12 cellular contexts compared by ENCODE assay signal in the genomic region with DNA sequence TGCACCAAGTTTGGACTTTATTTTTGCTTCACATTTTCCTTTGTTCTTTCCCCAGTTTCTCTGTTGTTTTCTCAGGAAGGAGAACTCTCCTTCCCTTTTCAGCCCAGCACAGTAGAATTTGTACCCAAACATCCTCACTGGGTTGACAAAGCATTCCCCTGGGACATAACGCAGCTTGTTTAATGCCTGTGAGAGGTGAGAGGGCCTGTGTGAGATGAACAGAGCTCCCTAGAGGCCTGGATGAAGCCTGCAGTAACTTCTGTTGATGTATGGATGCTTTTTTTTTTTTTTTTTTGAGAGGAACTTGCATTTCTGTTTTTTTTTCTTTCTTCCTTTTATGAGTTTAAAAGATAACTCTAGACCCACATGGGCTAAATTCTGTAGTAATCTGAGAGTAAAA.
DNase-seq lines count a peak whose midpoint lies in the region; ATAC-seq, FAIRE-seq and TF ChIP-seq lines count a peak whose summit lies in the region.
"Had no signal": no experiment of that assay in that cellular context is flagged by ENCODE, and none has a peak within 500 bp of the region (broad histone marks: within the 10 kb centered on the region; RNA-seq: fewer than 3 reads in every experiment).

No MANE protein-coding gene starts in this region.

- no peaks in the 10 kb centered on the region for H3K79me2 ChIP-seq in smooth muscle cell (ENCODE audit: low read depth)

- no peaks in the 10 kb centered on the region for H3K36me3 Mint-ChIP-seq in stimulated activated effector memory CD8-positive, alpha-beta T cell treated with anti-CD3 and anti-CD28 coated beads, Interleukin-12 subunit alpha, Interleukin-12 subunit beta, amount 100 ng/mL, for 72 hours
- H3K36me3 Mint-ChIP-seq: naive thymus-derived CD4-positive, alpha-beta T cell had no signal

- TF ChIP-seq CTCF in fibroblast of mammary gland (conservative IDR thresholded peaks at IDR 0.05; ENCODE audit: control insufficient read depth, insufficient read depth, low read depth, low read length): no peak
- TF ChIP-seq CTCF in smooth muscle cell (IDR thresholded peaks at IDR 0.05; ENCODE audit: borderline replicate concordance, insufficient read depth, poor library complexity, severe bottlenecking): no peak

- WGBS in smooth muscle cell (ENCODE audit: low lambda C conversion rate): 50% methylated on average over 1 of the region's 1 CpG

- no peak overlapping the region for H3K9ac ChIP-seq in smooth muscle cell (ENCODE audit: low read depth)

- H3K9me3 ChIP-seq in smooth muscle cell (replicated peaks; ENCODE audit: low read depth): no peaks in the 10 kb centered on the region

- H3K9me3 Mint-ChIP-seq in stimulated activated effector memory CD8-positive, alpha-beta T cell treated with anti-CD3 and anti-CD28 coated beads, Interleukin-12 subunit alpha, Interleukin-12 subunit beta, amount 100 ng/mL, for 72 hours: no peaks in the 10 kb centered on the region
- H3K9me3 Mint-ChIP-seq: activated T-helper 17 cell treated with anti-CD3 and anti-CD28 coated beads, Interleukin-2, amount 50 U/mL, for 72 hours had no signal

- no peaks in the 10 kb centered on the region for H3K36me3 ChIP-seq in smooth muscle cell (ENCODE audit: low read depth)

- H3K4me1 Mint-ChIP-seq in stimulated activated effector memory CD8-positive, alpha-beta T cell treated with anti-CD3 and anti-CD28 coated beads, Interleukin-12 subunit alpha, Interleukin-12 subunit beta, amount 100 ng/mL, for 72 hours: no peaks in the 10 kb centered on the region
- H3K4me1 Mint-ChIP-seq: activated T-helper 17 cell treated with anti-CD3 and anti-CD28 coated beads, Interleukin-2, amount 50 U/mL, for 72 hours had no signal

- DNase-seq in NCI-H1417 (lab: John Stamatoyannopoulos, UW) (peak in 2 of 3 experiments; percentile 62 to 84), NCI-H1417 treated with DMSO at 0.1 percent for 48 hours (lab: John Stamatoyannopoulos, UW) (no peak), NCI-H82 (lab: John Stamatoyannopoulos, UW) (peak; percentile 81), fibroblast of mammary gland (ENCODE audit: low read depth) (peak; percentile 57), smooth muscle cell (lab: John Stamatoyannopoulos, UW; ENCODE audit: unreplicated experiment) (no peak), RCC 7860 (ENCODE audit: low spot score) (no peak), left lobe of liver (ENCODE audit: low spot score) (no peak)
- DNase-seq in stimulated activated effector memory CD8-positive, alpha-beta T cell treated with anti-CD3 and anti-CD28 coated beads, Interleukin-12 subunit alpha, Interleukin-12 subunit beta, amount 100 ng/mL, for 72 hours (ENCODE audit: low spot score in 2 of 2): no peak
- DNase-seq: ACHN; naive thymus-derived CD4-positive, alpha-beta T cell had no signal

- H4K20me1 ChIP-seq in smooth muscle cell (ENCODE audit: low read depth): no peaks in the 10 kb centered on the region

- H3K4me3 Mint-ChIP-seq in stimulated activated effector memory CD8-positive, alpha-beta T cell treated with anti-CD3 and anti-CD28 coated beads, Interleukin-12 subunit alpha, Interleukin-12 subunit beta, amount 100 ng/mL, for 72 hours: no peak overlapping the region
- H3K4me3 Mint-ChIP-seq: activated T-helper 17 cell treated with anti-CD3 and anti-CD28 coated beads, Interleukin-2, amount 50 U/mL, for 72 hours; IgD-negative memory B cell; naive thymus-derived CD4-positive, alpha-beta T cell had no signal

- H3K27ac ChIP-seq in smooth muscle cell (ENCODE audit: low read depth): no peak overlapping the region

- no peak for ATAC-seq in left lobe of liver
- ATAC-seq in stimulated activated effector memory CD8-positive, alpha-beta T cell treated with anti-CD3 and anti-CD28 coated beads, Interleukin-12 subunit alpha, Interleukin-12 subunit beta, amount 100 ng/mL, for 72 hours: no peak
- ATAC-seq: activated T-helper 17 cell treated with anti-CD3 and anti-CD28 coated beads, Interleukin-2, amount 50 U/mL, for 72 hours; naive thymus-derived CD4-positive, alpha-beta T cell had no signal

- H2AFZ ChIP-seq in smooth muscle cell (ENCODE audit: low read depth): peak overlapping the region; percentile 76

- H3K27ac Mint-ChIP-seq in stimulated activated effector memory CD8-positive, alpha-beta T cell treated with anti-CD3 and anti-CD28 coated beads, Interleukin-12 subunit alpha, Interleukin-12 subunit beta, amount 100 ng/mL, for 72 hours: no peak overlapping the region
- H3K27ac Mint-ChIP-seq: activated T-helper 17 cell treated with anti-CD3 and anti-CD28 coated beads, Interleukin-2, amount 50 U/mL, for 72 hours had no signal

- H3K4me3 ChIP-seq in fibroblast of mammary gland (ENCODE audit: control insufficient read depth, low read depth, low read length): no peak overlapping the region
- no peak overlapping the region for H3K4me3 ChIP-seq in smooth muscle cell

- no peak for FAIRE-seq in RCC 7860 (lab: Jason Lieb, UNC)

- no peak overlapping the region for H3K4me2 ChIP-seq in smooth muscle cell

- no peaks in the 10 kb centered on the region for H3K4me1 ChIP-seq in smooth muscle cell (ENCODE audit: low read depth)

- H3K27me3 ChIP-seq in smooth muscle cell (ENCODE audit: low read depth): no peaks in the 10 kb centered on the region

- H3F3A ChIP-seq in smooth muscle cell (ENCODE audit: low read depth): no peaks in the 10 kb centered on the region

Comparison
In these comparisons a context has a peak if more than half of its experiments do, and no peak if none do; other contexts are left out.
1. DNase-seq: peak in NCI-H1417 (2 of 3), NCI-H82 (single experiment) and fibroblast of mammary gland (single experiment); none in NCI-H1417 treated with DMSO at 0.1 percent for 48 hours (single experiment), smooth muscle cell (single experiment), RCC 7860 (single experiment), left lobe of liver (single experiment) and stimulated activated effector memory CD8-positive, alpha-beta T cell treated with anti-CD3 and anti-CD28 coated beads, Interleukin-12 subunit alpha, Interleukin-12 subunit beta, amount 100 ng/mL, for 72 hours (0 of 2).